1 cellular context compared by ENCODE assay signal in the genomic region with DNA sequence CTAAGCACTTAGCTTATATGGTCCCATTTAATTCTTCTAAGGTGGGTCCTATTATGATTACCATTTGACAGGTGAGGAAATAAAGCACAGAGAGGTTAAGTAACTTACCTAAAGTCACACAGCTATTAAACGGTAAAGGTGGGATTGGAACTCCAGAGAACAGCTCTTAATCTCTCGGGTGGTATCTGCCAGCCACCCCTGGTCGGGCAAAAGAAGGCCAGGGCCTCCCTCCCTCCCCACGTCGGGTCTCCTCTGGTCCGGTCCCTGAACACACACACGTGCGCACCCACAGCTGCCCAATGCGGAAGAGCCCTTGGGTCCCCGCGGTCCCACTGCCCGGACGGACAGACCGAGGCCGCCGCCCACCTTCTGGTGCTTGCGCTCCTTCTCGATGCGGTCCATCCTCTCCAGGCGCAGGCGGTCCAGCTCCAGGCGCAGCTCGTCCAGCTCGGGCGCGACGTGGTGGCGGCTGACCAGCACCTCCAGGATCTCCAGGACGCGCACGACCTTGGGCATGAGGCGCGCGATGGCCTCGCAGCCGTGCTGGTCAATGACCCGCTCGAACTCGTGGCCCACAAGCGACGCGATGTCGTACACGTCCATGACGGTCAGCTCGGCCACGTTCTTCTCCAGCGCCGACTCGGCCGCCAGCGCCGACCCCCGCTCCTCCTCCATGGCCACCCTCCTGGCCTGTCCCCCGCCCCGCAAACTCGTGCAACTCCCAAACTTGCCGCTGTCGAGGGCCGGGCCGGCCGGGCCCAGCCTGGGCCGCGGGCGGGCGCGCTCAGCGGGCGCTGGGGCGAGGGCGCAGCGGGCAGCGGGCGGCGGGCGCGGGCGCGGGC.
TF ChIP-seq lines count a peak whose summit lies in the region.

No MANE protein-coding gene starts in this region.

TF ChIP-seq in K562, 482 proteins besides CTCF, POLR2A, EP300 and RAD21 (continued from another document and continues in another):
- TF ChIP-seq HDAC2 (IDR thresholded peaks at IDR 0.05): peak; percentile 80; the same call in 1 of the 2 replicates
- TF ChIP-seq RBM34 (IDR thresholded peaks at IDR 0.05; ENCODE audit: borderline replicate concordance, insufficient read depth, low read length): no peak
- peak; percentile 68 to 84 for TF ChIP-seq E2F6 (IDR thresholded peaks at IDR 0.05; ENCODE audit: borderline replicate concordance in 1 of 2, extremely low read depth in 1 of 2, insufficient read depth in 1 of 2, insufficient read length in 1 of 2, low read depth in 1 of 2, low read length in 1 of 2, poor library complexity in 1 of 2, severe bottlenecking in 1 of 2)
- no peak for TF ChIP-seq SRF (CRISPR knock-in tag; IDR thresholded peaks at IDR 0.05)
- peak; percentile 38; the same call in 1 of the 2 replicates for TF ChIP-seq HDGF (IDR thresholded peaks at IDR 0.05)
- no peak for TF ChIP-seq RHOXF2B (CRISPR knock-in tag; conservative IDR thresholded peaks at IDR 0.05)
- no peak for TF ChIP-seq ZNF699 (CRISPR knock-in tag; IDR thresholded peaks at IDR 0.05; ENCODE audit: insufficient replicate concordance)
- no peak for TF ChIP-seq HNRNPUL1 (IDR thresholded peaks at IDR 0.05; ENCODE audit: low read length)
- TF ChIP-seq, protein P1, sequence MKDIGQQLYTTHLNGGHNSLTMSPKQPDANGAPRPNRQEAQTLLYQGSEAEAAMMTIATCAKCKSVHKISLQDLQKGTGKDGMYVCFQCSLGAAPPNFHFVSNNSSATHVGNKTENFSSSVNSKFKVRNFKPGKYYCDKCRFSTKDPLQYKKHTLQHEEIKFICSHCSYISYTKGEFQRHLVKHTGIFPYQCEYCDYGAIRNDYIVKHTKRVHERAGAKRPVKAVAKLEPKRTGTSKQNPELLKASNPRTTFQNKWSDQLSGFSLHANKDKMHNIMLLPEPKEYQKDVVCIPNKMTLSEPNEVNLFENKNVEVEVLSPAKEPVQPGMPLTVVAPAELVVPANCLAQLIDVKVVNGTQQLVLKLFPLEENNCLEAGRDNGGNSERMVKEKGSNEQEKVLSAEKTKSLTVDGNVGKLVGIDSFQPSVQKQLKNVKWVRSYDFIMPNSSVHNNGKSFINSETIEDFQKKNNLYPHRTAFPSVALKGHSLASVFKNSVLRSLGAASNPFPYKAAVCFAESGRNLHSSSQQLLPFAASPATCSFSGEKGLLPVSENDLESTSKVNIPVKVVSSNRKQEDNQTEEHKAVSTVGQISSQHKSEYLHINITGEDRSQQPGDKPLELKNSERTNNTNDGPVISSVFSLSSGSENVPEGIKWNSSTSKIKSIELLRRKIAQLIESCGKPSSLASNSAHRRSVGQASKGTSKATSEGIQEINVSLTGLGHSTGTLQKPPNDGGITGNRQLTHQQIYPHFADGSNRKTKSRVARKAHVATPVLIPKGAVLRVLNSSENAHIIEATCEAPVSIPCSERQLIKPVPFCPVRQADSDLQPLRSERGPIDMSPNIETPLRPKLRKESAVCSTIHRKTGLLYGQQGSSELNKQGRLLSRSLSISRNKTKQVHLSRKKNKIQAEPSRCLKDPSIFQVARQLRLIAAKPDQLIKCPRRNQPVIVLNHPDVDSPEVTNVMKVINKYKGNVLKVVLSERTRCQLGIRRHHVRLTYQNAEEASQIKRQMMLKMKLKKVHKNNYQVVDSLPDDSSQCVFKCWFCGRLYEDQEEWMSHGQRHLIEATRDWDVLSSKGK (CRISPR knock-in tag; IDR thresholded peaks at IDR 0.05): no peak
- peak; percentile 96 for TF ChIP-seq L3MBTL2 (IDR thresholded peaks at IDR 0.05)
- TF ChIP-seq PRPF4 (IDR thresholded peaks at IDR 0.05; ENCODE audit: insufficient read depth, low read depth, low read length, poor library complexity, severe bottlenecking): no peak
- TF ChIP-seq ZSCAN29 (IDR thresholded peaks at IDR 0.05): no peak
- TF ChIP-seq RBM39 (optimal IDR thresholded peaks at IDR 0.05; ENCODE audit: low read depth, low read length): no peak
- TF ChIP-seq XRCC4 (IDR thresholded peaks at IDR 0.05; ENCODE audit: extremely low read depth, insufficient read depth, insufficient read length): no peak
- peak; percentile 34 for TF ChIP-seq CXXC5 (CRISPR knock-in tag; IDR thresholded peaks at IDR 0.05)
- peak; percentile 56; the same call in 1 of the 2 replicates for TF ChIP-seq NR2C2 (CRISPR knock-in tag; IDR thresholded peaks at IDR 0.05)
- TF ChIP-seq NR2C2 (tag; IDR thresholded peaks at IDR 0.05): no peak; the same call in 1 of the 2 replicates
- no peak for TF ChIP-seq USF2 (CRISPR knock-in tag; IDR thresholded peaks at IDR 0.05)
- TF ChIP-seq PTBP1 (IDR thresholded peaks at IDR 0.05; ENCODE audit: low read depth, low read length): peak; percentile 82
- peak; percentile 58; the same call in 1 of the 2 replicates for TF ChIP-seq ZNF263 (CRISPR knock-in tag; IDR thresholded peaks at IDR 0.05; ENCODE audit: borderline replicate concordance)
- peak; percentile 90 for TF ChIP-seq RBM25 (IDR thresholded peaks at IDR 0.05; ENCODE audit: low read depth, low read length, severe bottlenecking)
- TF ChIP-seq NRF1 (conservative IDR thresholded peaks at IDR 0.05 in 1 of 2, IDR thresholded peaks at IDR 0.05 in 1 of 2): peak; percentile 64 to 72
- TF ChIP-seq RCOR1 (IDR thresholded peaks at IDR 0.05; ENCODE audit: borderline replicate concordance in 1 of 2, low read depth in 2 of 2, low read length in 2 of 2): peak in 1 of 2 experiments; percentile 56; a peak in 1 of 4 replicates
- peak; percentile 77 for TF ChIP-seq MYC (IDR thresholded peaks at IDR 0.05; ENCODE audit: low read depth, low read length)
- peak; percentile 87 for TF ChIP-seq MYC (CRISPR knock-in tag; IDR thresholded peaks at IDR 0.05; ENCODE audit: borderline replicate concordance, low read depth)
- TF ChIP-seq ZNF282 (CRISPR knock-in tag; IDR thresholded peaks at IDR 0.05): peak; percentile 94; the same call in 1 of the 2 replicates
- peak; percentile 25; the same call in 1 of the 2 replicates for TF ChIP-seq STAT5A (IDR thresholded peaks at IDR 0.05; ENCODE audit: borderline replicate concordance, low read length)
- peak; percentile 73 for TF ChIP-seq ZNF592 (IDR thresholded peaks at IDR 0.05)
- TF ChIP-seq USF1 (CRISPR knock-in tag; IDR thresholded peaks at IDR 0.05): peak; percentile 46; the same call in 1 of the 2 replicates
- peak; percentile 54 for TF ChIP-seq KDM5B (IDR thresholded peaks at IDR 0.05; ENCODE audit: insufficient replicate concordance, low read depth, low read length)
- no peak for TF ChIP-seq ZBTB12 (CRISPR knock-in tag; IDR thresholded peaks at IDR 0.05)
- no peak for TF ChIP-seq RUNX1 (IDR thresholded peaks at IDR 0.05; ENCODE audit: low read depth)
- TF ChIP-seq NBN (IDR thresholded peaks at IDR 0.05; ENCODE audit: low read depth): peak; percentile 19; the same call in 1 of the 2 replicates
- TF ChIP-seq ZNF79 (CRISPR knock-in tag; IDR thresholded peaks at IDR 0.05; ENCODE audit: low read depth): no peak
- no peak for TF ChIP-seq MEIS2 (IDR thresholded peaks at IDR 0.05; ENCODE audit: partially characterized antibody)
- TF ChIP-seq, protein P2, sequence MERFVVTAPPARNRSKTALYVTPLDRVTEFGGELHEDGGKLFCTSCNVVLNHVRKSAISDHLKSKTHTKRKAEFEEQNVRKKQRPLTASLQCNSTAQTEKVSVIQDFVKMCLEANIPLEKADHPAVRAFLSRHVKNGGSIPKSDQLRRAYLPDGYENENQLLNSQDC (CRISPR knock-in tag; IDR thresholded peaks at IDR 0.05): no peak
- peak; percentile 55; the same call in 1 of the 2 replicates for TF ChIP-seq CBX1 (IDR thresholded peaks at IDR 0.05; ENCODE audit: low read depth)
- TF ChIP-seq FOXJ3 (CRISPR knock-in tag; IDR thresholded peaks at IDR 0.05): no peak
- peak; percentile 93 for TF ChIP-seq MAX (CRISPR knock-in tag; IDR thresholded peaks at IDR 0.05)
- TF ChIP-seq AFF1 (IDR thresholded peaks at IDR 0.05; ENCODE audit: low read depth in 1 of 2, partially characterized antibody in 2 of 2): no peak
